1 cellular context compared by ENCODE assay signal in genomic region chr19:3683866-3684816, GRCh38.
TF ChIP-seq lines count a peak whose summit lies in the region.

No MANE protein-coding gene starts in this region.

TF ChIP-seq in K562, 482 proteins besides CTCF, POLR2A, EP300 and RAD21 (continued from another document):
- TF ChIP-seq RREB1 (CRISPR knock-in tag; IDR thresholded peaks at IDR 0.05): no peak
- no peak for TF ChIP-seq ZNF23 (CRISPR knock-in tag; IDR thresholded peaks at IDR 0.05)
- TF ChIP-seq MEF2A (IDR thresholded peaks at IDR 0.05; ENCODE audit: control insufficient read depth, low read depth, low read length): no peak
- TF ChIP-seq ZFP1 (CRISPR knock-in tag; IDR thresholded peaks at IDR 0.05): no peak
- TF ChIP-seq ZNF217 (CRISPR knock-in tag; IDR thresholded peaks at IDR 0.05): no peak
- no peak for TF ChIP-seq KAT8 (IDR thresholded peaks at IDR 0.05; ENCODE audit: low read depth)
- 0 out of 2 replicates have a peak, but pooled peaks have one; percentile 50 for TF ChIP-seq TOE1 (IDR thresholded peaks at IDR 0.05; ENCODE audit: borderline replicate concordance)
- no peak for TF ChIP-seq TOE1 (CRISPR knock-in tag; IDR thresholded peaks at IDR 0.05; ENCODE audit: borderline replicate concordance, low read depth)
- TF ChIP-seq CREBBP (IDR thresholded peaks at IDR 0.05; ENCODE audit: low read depth, low read length): no peak
- peak; percentile 58; the same call in 1 of the 2 replicates for TF ChIP-seq SP1 (CRISPR knock-in tag; IDR thresholded peaks at IDR 0.05)
- TF ChIP-seq ETS1 (conservative IDR thresholded peaks at IDR 0.05; ENCODE audit: control insufficient read depth, low read depth, low read length): no peak
- TF ChIP-seq ZMIZ1 (IDR thresholded peaks at IDR 0.05; ENCODE audit: low read depth in 2 of 2, low read length in 2 of 2): 0 out of 4 replicates have a peak, but pooled peaks of 1 of the 2 experiments have one; percentile 9
- TF ChIP-seq RBM15 (IDR thresholded peaks at IDR 0.05; ENCODE audit: insufficient read depth, low read length): no peak
- 0 out of 4 replicates have a peak, but pooled peaks of 1 of the 2 experiments have one; percentile 29 for TF ChIP-seq TEAD1 (CRISPR knock-in tag; IDR thresholded peaks at IDR 0.05)
- TF ChIP-seq ZHX1 (conservative IDR thresholded peaks at IDR 0.05; ENCODE audit: low read length): no peak
- TF ChIP-seq CEBPG (CRISPR knock-in tag; IDR thresholded peaks at IDR 0.05): 0 out of 2 replicates have a peak, but pooled peaks have one; percentile 16
- TF ChIP-seq CEBPG (tag; conservative IDR thresholded peaks at IDR 0.05 in 1 of 2, IDR thresholded peaks at IDR 0.05 in 1 of 2): no peak
- TF ChIP-seq ATF7 (IDR thresholded peaks at IDR 0.05): peak; percentile 67
- TF ChIP-seq PHTF2 (CRISPR knock-in tag; IDR thresholded peaks at IDR 0.05): no peak
- peak; percentile 49 for TF ChIP-seq CTBP1 (IDR thresholded peaks at IDR 0.05; ENCODE audit: borderline replicate concordance)
- 0 out of 2 replicates have a peak, but pooled peaks have one; percentile 26 for TF ChIP-seq ARID4B (CRISPR knock-in tag; IDR thresholded peaks at IDR 0.05)
- TF ChIP-seq ZBTB5 (IDR thresholded peaks at IDR 0.05): no peak
- TF ChIP-seq KDM4B (IDR thresholded peaks at IDR 0.05; ENCODE audit: borderline replicate concordance in 2 of 2, low read depth in 1 of 2): 0 out of 4 replicates have a peak, but pooled peaks of 1 of the 2 experiments have one; percentile 17
- TF ChIP-seq HNRNPH1 (optimal IDR thresholded peaks at IDR 0.05; ENCODE audit: low read depth, low read length): no peak
- TF ChIP-seq JUN (IDR thresholded peaks at IDR 0.05; ENCODE audit: borderline replicate concordance, low read depth, low read length): peak; percentile 49; the same call in 1 of the 2 replicates
- TF ChIP-seq JUN (CRISPR knock-in tag; IDR thresholded peaks at IDR 0.05; ENCODE audit: borderline replicate concordance): peak; percentile 22; the same call in 1 of the 2 replicates
- no peak for TF ChIP-seq CCAR2 (IDR thresholded peaks at IDR 0.05; ENCODE audit: low read depth, low read length)
- TF ChIP-seq E2F6 (IDR thresholded peaks at IDR 0.05; ENCODE audit: borderline replicate concordance in 1 of 2, extremely low read depth in 1 of 2, insufficient read depth in 1 of 2, insufficient read length in 1 of 2, low read depth in 1 of 2, low read length in 1 of 2, poor library complexity in 1 of 2, severe bottlenecking in 1 of 2): peak in 1 of 2 experiments; percentile 27
